Comparison of ENCODE assay signal across 8 cellular contexts in genomic region chr1:204975568-204976235, GRCh38.
DNase-seq lines count a peak whose midpoint lies in the region; ATAC-seq and TF ChIP-seq lines count a peak whose summit lies in the region.

No MANE protein-coding gene starts in this region.

- no peak overlapping the region for H3K4me3 Mint-ChIP-seq in activated T-cell treated with anti-CD3 and anti-CD28 coated beads, Interleukin-2, amount 50 U/mL, for 72 hours
- H3K4me3 Mint-ChIP-seq in osteocyte (ENCODE audit: unreplicated experiment) = no peak overlapping the region

- in situ Hi-C loops in HAP-1 (cut with MboI; ENCODE audit: low sequenced_read_pairs) = loop anchor here (5.0 kb wide), 1 partner anchor 87 kb away; no protein-coding TSS in a partner anchor

- DNase-seq in COLO668 (lab: John Stamatoyannopoulos, UW; ENCODE audit: unreplicated experiment) (peak; percentile 43), HAP-1 (ENCODE audit: low spot score in 2 of 2) (peak; percentile 31 to 83), PC-9 (peak in 1 of 2 experiments; percentile 59), fibroblast of villous mesenchyme (ENCODE audit: low read depth) (peak; percentile 38), osteocyte (ENCODE audit: extremely low spot score, unreplicated experiment) (no peak), vagina (ENCODE audit: extremely low spot score in 2 of 2) (no peak)
- DNase-seq in activated T-cell treated with anti-CD3 and anti-CD28 coated beads, Interleukin-2, amount 50 U/mL, for 72 hours = peak; percentile 50 to 58

- no peaks in the 10 kb centered on the region for H3K4me1 ChIP-seq in HAP-1
- no peaks in the 10 kb centered on the region for H3K4me1 ChIP-seq in PC-9 (replicated peaks; ENCODE audit: insufficient read depth)
- H3K4me1 ChIP-seq in vagina = no peaks in the 10 kb centered on the region

- no peak overlapping the region for H3K27ac Mint-ChIP-seq in activated T-cell treated with anti-CD3 and anti-CD28 coated beads, Interleukin-2, amount 50 U/mL, for 72 hours
- no peak overlapping the region for H3K27ac Mint-ChIP-seq in osteocyte (ENCODE audit: unreplicated experiment)

- H3K36me3 ChIP-seq in HAP-1 (replicated peaks) (no peaks in the 10 kb centered on the region), PC-9 (ENCODE audit: low read depth) (no peaks in the 10 kb centered on the region), vagina (peaks cover 0 to 13% of the 10 kb centered on the region in 2 donors)

- H3K9me3 ChIP-seq in HAP-1 (no peaks in the 10 kb centered on the region), PC-9 (ENCODE audit: insufficient read depth, low read depth) (no peaks in the 10 kb centered on the region), vagina (no peaks in the 10 kb centered on the region)

- ATAC-seq in activated T-cell treated with anti-CD3 and anti-CD28 coated beads, Interleukin-2, amount 50 U/mL, for 72 hours (replicated peaks in 1 of 2) = peak; percentile 66 to 73
- ATAC-seq in GM19351 (IDR thresholded peaks at IDR 0.05; ENCODE audit: unreplicated experiment) = no peak

- intact Hi-C loops in PC-9 (cut with micrococcal nuclease; ENCODE audit: unreplicated experiment) (loop anchor here (1.0 kb wide), 2 partner anchors 86 to 281 kb away; no protein-coding TSS in a partner anchor), vagina (cut with DNase I) (loop anchor here (10.0 kb wide), 1 partner anchor 279 kb away; no protein-coding TSS in a partner anchor)

- TF ChIP-seq POLR2A in vagina (IDR thresholded peaks at IDR 0.05) = no peak

- H4K20me1 ChIP-seq in PC-9 (ENCODE audit: insufficient read depth) = no peaks in the 10 kb centered on the region

- H3K4me1 Mint-ChIP-seq in activated T-cell treated with anti-CD3 and anti-CD28 coated beads, Interleukin-2, amount 50 U/mL, for 72 hours (ENCODE audit: low read depth) = peaks cover 7% of the 10 kb centered on the region
- no peaks in the 10 kb centered on the region for H3K4me1 Mint-ChIP-seq in osteocyte (ENCODE audit: unreplicated experiment)

- peaks cover 6% of the 10 kb centered on the region for H3K27me3 Mint-ChIP-seq in activated T-cell treated with anti-CD3 and anti-CD28 coated beads, Interleukin-2, amount 50 U/mL, for 72 hours (ENCODE audit: low read depth)
- H3K27me3 Mint-ChIP-seq in osteocyte (ENCODE audit: unreplicated experiment) = peaks cover 32% of the 10 kb centered on the region

- BruUV-seq in PC-9 (replicated peaks; lab: Mats Ljungman, UMichigan) = no TSS peak

- no peak overlapping the region for H3K4me3 ChIP-seq in HAP-1
- no peak overlapping the region for H3K4me3 ChIP-seq in PC-9
- no peak overlapping the region for H3K4me3 ChIP-seq in fibroblast of villous mesenchyme (ENCODE audit: low read depth, low read length)
- H3K4me3 ChIP-seq in vagina = no peak overlapping the region

- H3K79me2 ChIP-seq in PC-9 (ENCODE audit: low read depth) = no peaks in the 10 kb centered on the region

- POLR2A ChIA-PET in PC-9 (lab: Charles Lee; ENCODE audit: unreplicated experiment) = no interaction called here

- H3K9me3 Mint-ChIP-seq in activated T-cell treated with anti-CD3 and anti-CD28 coated beads, Interleukin-2, amount 50 U/mL, for 72 hours = no peaks in the 10 kb centered on the region
- no peaks in the 10 kb centered on the region for H3K9me3 Mint-ChIP-seq in osteocyte (ENCODE audit: unreplicated experiment)

- CTCF ChIA-PET in PC-9 (lab: Charles Lee) = interaction anchor here (0.6 kb wide), 2 partner anchors 86 to 519 kb away, joined by 3 read pairs; no protein-coding TSS in a partner anchor

- H3K27me3 ChIP-seq in HAP-1 (ENCODE audit: low read depth) (peaks cover 17% of the 10 kb centered on the region), PC-9 (ENCODE audit: insufficient read depth, low read depth) (peaks cover 93% of the 10 kb centered on the region), vagina (no peaks in the 10 kb centered on the region)

- H3F3A ChIP-seq in PC-9 (ENCODE audit: insufficient read depth, low read depth) = no peaks in the 10 kb centered on the region

- no peaks in the 10 kb centered on the region for H3K9me2 ChIP-seq in PC-9 (ENCODE audit: insufficient read depth)

- TF ChIP-seq CTCF in PC-9 (conservative IDR thresholded peaks at IDR 0.05) = peak; percentile 91
- peak; percentile 86 for TF ChIP-seq CTCF in fibroblast of villous mesenchyme (IDR thresholded peaks at IDR 0.05; ENCODE audit: insufficient read depth, low read depth, low read length)
- peak; percentile 80 for TF ChIP-seq CTCF in osteocyte (IDR thresholded peaks at IDR 0.05)
- TF ChIP-seq CTCF in vagina (IDR thresholded peaks at IDR 0.05) = peak; percentile 59 to 76 (median 61)

- H2AFZ ChIP-seq in PC-9 = no peak overlapping the region

- H3K36me3 Mint-ChIP-seq in activated T-cell treated with anti-CD3 and anti-CD28 coated beads, Interleukin-2, amount 50 U/mL, for 72 hours (ENCODE audit: insufficient read depth in 2 of 2) = no peaks in the 10 kb centered on the region
- H3K36me3 Mint-ChIP-seq in osteocyte (ENCODE audit: unreplicated experiment) = no peaks in the 10 kb centered on the region

- H3K27ac ChIP-seq in PC-9 = no peak overlapping the region
- no peak overlapping the region for H3K27ac ChIP-seq in vagina

- no peak overlapping the region for H3K4me2 ChIP-seq in PC-9

Comparison
In these comparisons a context has a peak if more than half of its experiments do, and no peak if none do; other contexts are left out.
1. DNase-seq: peak in COLO668 (single experiment), HAP-1 (2 of 2), activated T-cell treated with anti-CD3 and anti-CD28 coated beads, Interleukin-2, amount 50 U/mL, for 72 hours (2 of 2) and fibroblast of villous mesenchyme (single experiment); none in osteocyte (single experiment) and vagina (0 of 2).
2. Peak in every context shown above with its lines, with median percentiles within 50 percentile points of each other: CTCF ChIP-seq.